ENCODE assay signal across 19 cellular contexts in genomic region chrX:68997461-68997860, GRCh38.
"Had no signal": no experiment of that assay in that cellular context is flagged by ENCODE, and none has a peak within 500 bp of the region (broad histone marks: within the 10 kb centered on the region; RNA-seq: fewer than 3 reads in every experiment).

No MANE protein-coding gene starts in this region.

- H3K4me1 ChIP-seq: SJCRH30, thyroid gland had no signal

- H3K4me1 Mint-ChIP-seq: activated naive CD4-positive, alpha-beta T cell treated with anti-CD3 and anti-CD28 coated beads, Interleukin-2, amount 50 U/mL, for 24 hours; central memory CD8-positive, alpha-beta T cell; stimulated activated memory B cell treated with anti-CD40 and anti-IgM and Interleukin-4, amounts not matched to agents 10 μg/mL and 1 μg/mL and 100 μg/mL, for 72 hours had no signal

- H3K27ac Mint-ChIP-seq: activated CD8-positive, alpha-beta T cell treated with anti-CD3 and anti-CD28 coated beads for 36 hours; activated naive CD4-positive, alpha-beta T cell treated with anti-CD3 and anti-CD28 coated beads, Interleukin-2, amount 50 U/mL, for 24 hours; nephron progenitor cell; stimulated activated memory B cell treated with anti-CD40 and anti-IgM and Interleukin-4, amounts not matched to agents 10 μg/mL and 1 μg/mL and 100 μg/mL, for 72 hours; T-helper 17 cell had no signal

- H3K27me3 ChIP-seq: body of pancreas, hepatocyte, left lung, ovary, SJCRH30, thyroid gland had no signal

- H3K4me3 Mint-ChIP-seq: activated CD8-positive, alpha-beta T cell treated with anti-CD3 and anti-CD28 coated beads for 36 hours; activated naive CD4-positive, alpha-beta T cell treated with anti-CD3 and anti-CD28 coated beads, Interleukin-2, amount 50 U/mL, for 24 hours; activated T-cell treated with anti-CD3 and anti-CD28 coated beads, Interleukin-2, amount 50 U/mL, for 4 hours; central memory CD8-positive, alpha-beta T cell; nephron progenitor cell; stimulated activated memory B cell treated with anti-CD40 and anti-IgM and Interleukin-4, amounts not matched to agents 10 μg/mL and 1 μg/mL and 100 μg/mL, for 72 hours; T-helper 17 cell had no signal

- H3K36me3 Mint-ChIP-seq: activated naive CD4-positive, alpha-beta T cell treated with anti-CD3 and anti-CD28 coated beads, Interleukin-2, amount 50 U/mL, for 24 hours; stimulated activated memory B cell treated with anti-CD40 and anti-IgM and Interleukin-4, amounts not matched to agents 10 μg/mL and 1 μg/mL and 100 μg/mL, for 72 hours had no signal

- H3K27ac ChIP-seq: hepatocyte, ovary, SJCRH30 had no signal

- H3K9me3 Mint-ChIP-seq: activated CD8-positive, alpha-beta T cell treated with anti-CD3 and anti-CD28 coated beads for 36 hours; activated naive CD4-positive, alpha-beta T cell treated with anti-CD3 and anti-CD28 coated beads, Interleukin-2, amount 50 U/mL, for 24 hours; activated T-cell treated with anti-CD3 and anti-CD28 coated beads, Interleukin-2, amount 50 U/mL, for 4 hours; central memory CD8-positive, alpha-beta T cell; stimulated activated memory B cell treated with anti-CD40 and anti-IgM and Interleukin-4, amounts not matched to agents 10 μg/mL and 1 μg/mL and 100 μg/mL, for 72 hours had no signal

- H3K4me3 ChIP-seq: body of pancreas, hepatocyte, left lung, ovary, SJCRH30, thyroid gland had no signal

- ATAC-seq: activated CD8-positive, alpha-beta T cell treated with anti-CD3 and anti-CD28 coated beads for 36 hours; activated T-cell treated with anti-CD3 and anti-CD28 coated beads, Interleukin-2, amount 50 U/mL, for 4 hours; stimulated activated memory B cell treated with anti-CD40 and anti-IgM and Interleukin-4, amounts not matched to agents 10 μg/mL and 1 μg/mL and 100 μg/mL, for 72 hours; T-helper 17 cell had no signal

- H3K9me3 ChIP-seq: body of pancreas, left lung, ovary, SJCRH30, thyroid gland had no signal

- H3K36me3 ChIP-seq: left lung, ovary, SJCRH30, thyroid gland had no signal

- DNase-seq: activated CD4-positive, alpha-beta T cell treated with anti-CD3 and anti-CD28 coated beads for 4 hours; activated CD8-positive, alpha-beta T cell treated with anti-CD3 and anti-CD28 coated beads for 36 hours; activated effector memory CD4-positive, alpha-beta T cell treated with Interleukin-2 at 50 U/mL for 16 hours; activated T-cell treated with anti-CD3 and anti-CD28 coated beads, Interleukin-2, amount 50 U/mL, for 4 hours; cortex of kidney; effector CD8-positive, alpha-beta T cell; left lung; mesendoderm; nephron progenitor cell; SJCRH30; stimulated activated CD4-positive, alpha-beta T cell treated with anti-CD3 and anti-CD28 coated beads, Interleukin-2, amount 100 ng/mL, for 48 hours; T-helper 17 cell had no signal

- H3K27me3 Mint-ChIP-seq: activated CD8-positive, alpha-beta T cell treated with anti-CD3 and anti-CD28 coated beads for 36 hours; activated naive CD4-positive, alpha-beta T cell treated with anti-CD3 and anti-CD28 coated beads, Interleukin-2, amount 50 U/mL, for 24 hours had no signal
